Comparison of ENCODE assay signal across 10 cellular contexts in the genomic region with DNA sequence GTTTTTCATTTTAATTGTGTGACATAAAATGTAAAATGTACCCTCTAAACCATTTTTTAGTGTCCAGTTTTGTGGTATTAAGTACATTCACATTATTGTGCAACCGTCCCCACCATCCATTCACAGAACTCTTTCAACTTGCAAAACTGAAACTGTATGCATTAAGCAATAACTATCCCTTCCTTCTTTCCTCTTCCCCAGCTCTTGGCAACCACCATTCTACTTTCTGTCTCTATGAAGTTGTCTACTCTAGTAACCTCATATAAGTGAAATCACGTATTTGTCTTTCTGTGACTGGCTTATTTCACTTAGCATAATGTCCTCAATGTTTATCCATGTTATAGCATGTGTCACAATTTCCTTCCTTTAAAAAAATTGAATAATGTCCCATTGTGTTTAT.
DNase-seq lines count a peak whose midpoint lies in the region; ATAC-seq and TF ChIP-seq lines count a peak whose summit lies in the region.
"Had no signal": no experiment of that assay in that cellular context is flagged by ENCODE, and none has a peak within 500 bp of the region (broad histone marks: within the 10 kb centered on the region; RNA-seq: fewer than 3 reads in every experiment).

No MANE protein-coding gene starts in this region.

- peak overlapping the region in 7 of 11 experiments; percentile 9 to 76 (median 60); a peak in 13 of 22 replicates for H3K4me2 ChIP-seq in BLaER1 treated with 17β-estradiol and CSF1 and Interleukin-3, amounts not matched to agents 10 nM and 100 nM
- H3K4me2 ChIP-seq in mammary epithelial cell (ENCODE audit: insufficient read depth, low read depth, low read length): no peak overlapping the region

- H3K9ac ChIP-seq in BLaER1 treated with 17β-estradiol and CSF1 and Interleukin-3, amounts not matched to agents 10 nM and 100 nM: no peak overlapping the region
- H3K9ac ChIP-seq in mammary epithelial cell (ENCODE audit: insufficient read depth, low read length): no peak overlapping the region

- CTCF ChIA-PET in mammary epithelial cell (lab: Charles Lee; ENCODE audit: low non-redundant PET): no interaction called here

- peaks cover 0 to 19% (median 0%) of the 10 kb centered on the region in 11 experiments; a peak in 2 of 22 replicates for H3K9me3 ChIP-seq in BLaER1 treated with 17β-estradiol and CSF1 and Interleukin-3, amounts not matched to agents 10 nM and 100 nM (replicated peaks in 1 of 11)
- no peaks in the 10 kb centered on the region for H3K9me3 ChIP-seq in mammary epithelial cell (replicated peaks; ENCODE audit: insufficient read depth, low read length)

- no TSS peak for BruUV-seq in mammary epithelial cell (replicated peaks; lab: Mats Ljungman, UMichigan)

- H3K4me1 Mint-ChIP-seq in stimulated activated effector memory CD8-positive, alpha-beta T cell treated with anti-CD3 and anti-CD28 coated beads, Interleukin-12 subunit alpha, Interleukin-12 subunit beta, amount 100 ng/mL, for 72 hours: peaks cover 6% of the 10 kb centered on the region

- dilution Hi-C loops in mammary epithelial cell (cut with HindIII; ENCODE audit: low sequenced_read_pairs): no loop called here

- H3K36me3 ChIP-seq in BLaER1 treated with 17β-estradiol and CSF1 and Interleukin-3, amounts not matched to agents 10 nM and 100 nM: no peaks in the 10 kb centered on the region
- peaks cover 6% of the 10 kb centered on the region for H3K36me3 ChIP-seq in mammary epithelial cell (ENCODE audit: insufficient read depth, low read length)

- peaks cover 7% of the 10 kb centered on the region for H3K36me3 Mint-ChIP-seq in stimulated activated effector memory CD8-positive, alpha-beta T cell treated with anti-CD3 and anti-CD28 coated beads, Interleukin-12 subunit alpha, Interleukin-12 subunit beta, amount 100 ng/mL, for 72 hours

- in situ Hi-C loops in mammary epithelial cell (cut with MboI; ENCODE audit: low sequenced_read_pairs in 2 of 2): loop anchor here (10.0 to 25.0 kb wide), 2 partner anchors 491 to 503 kb away; no protein-coding TSS in a partner anchor

- peaks cover 99% of the 10 kb centered on the region for H3K79me2 ChIP-seq in mammary epithelial cell (ENCODE audit: insufficient read depth, low read length)

- no peaks in the 10 kb centered on the region for H3K9me3 Mint-ChIP-seq in stimulated activated effector memory CD8-positive, alpha-beta T cell treated with anti-CD3 and anti-CD28 coated beads, Interleukin-12 subunit alpha, Interleukin-12 subunit beta, amount 100 ng/mL, for 72 hours

- no peak overlapping the region for H3K4me3 ChIP-seq in BLaER1 treated with 17β-estradiol and CSF1 and Interleukin-3, amounts not matched to agents 10 nM and 100 nM
- H3K4me3 ChIP-seq in mammary epithelial cell (replicated peaks in 1 of 3; ENCODE audit: insufficient read depth in 1 of 3, low read depth in 2 of 3, low read length in 3 of 3): no peak overlapping the region
- H3K4me3 ChIP-seq: SK-N-MC had no signal

- peaks cover 0 to 27% (median 11%) of the 10 kb centered on the region in 10 experiments; a peak in 11 of 20 replicates for H3K4me1 ChIP-seq in BLaER1 treated with 17β-estradiol and CSF1 and Interleukin-3, amounts not matched to agents 10 nM and 100 nM
- H3K4me1 ChIP-seq in mammary epithelial cell (ENCODE audit: insufficient read depth, low read length): peaks cover 3% of the 10 kb centered on the region

- ATAC-seq in GM19463 (IDR thresholded peaks at IDR 0.05; ENCODE audit: unreplicated experiment) (peak; percentile 80), HG03432 (IDR thresholded peaks at IDR 0.05; ENCODE audit: unreplicated experiment) (peak; percentile 80), HG02840 (IDR thresholded peaks at IDR 0.05; ENCODE audit: low FRiP score, unreplicated experiment) (no peak)
- ATAC-seq in stimulated activated effector memory CD8-positive, alpha-beta T cell treated with anti-CD3 and anti-CD28 coated beads, Interleukin-12 subunit alpha, Interleukin-12 subunit beta, amount 100 ng/mL, for 72 hours: no peak

- no peaks in the 10 kb centered on the region for H4K20me1 ChIP-seq in BLaER1 treated with 17β-estradiol and CSF1 and Interleukin-3, amounts not matched to agents 10 nM and 100 nM
- peaks cover 3% of the 10 kb centered on the region for H4K20me1 ChIP-seq in mammary epithelial cell (ENCODE audit: insufficient read depth, low read length)

- H2AFZ ChIP-seq in mammary epithelial cell (ENCODE audit: low read depth, low read length): no peak overlapping the region

- TF ChIP-seq CTCF in mammary epithelial cell (conservative IDR thresholded peaks at IDR 0.05 in 1 of 2, IDR thresholded peaks at IDR 0.05 in 1 of 2; ENCODE audit: extremely low read depth in 1 of 2, insufficient read depth in 1 of 2, low read depth in 1 of 2, low read length in 2 of 2): no peak

- no peak overlapping the region for H3K4me3 Mint-ChIP-seq in stimulated activated effector memory CD8-positive, alpha-beta T cell treated with anti-CD3 and anti-CD28 coated beads, Interleukin-12 subunit alpha, Interleukin-12 subunit beta, amount 100 ng/mL, for 72 hours

- intact Hi-C loops in mammary epithelial cell (cut with micrococcal nuclease): no loop called here

- no peak overlapping the region for H3K27ac Mint-ChIP-seq in stimulated activated effector memory CD8-positive, alpha-beta T cell treated with anti-CD3 and anti-CD28 coated beads, Interleukin-12 subunit alpha, Interleukin-12 subunit beta, amount 100 ng/mL, for 72 hours

- DNase-seq in mammary epithelial cell (peak; percentile 27), islet precursor cell (no peak), NCI-H1930 (lab: John Stamatoyannopoulos, UW) (no peak)
- DNase-seq in stimulated activated effector memory CD8-positive, alpha-beta T cell treated with anti-CD3 and anti-CD28 coated beads, Interleukin-12 subunit alpha, Interleukin-12 subunit beta, amount 100 ng/mL, for 72 hours (ENCODE audit: low spot score in 2 of 2): no peak

- H3K27ac ChIP-seq in BLaER1 treated with 17β-estradiol and CSF1 and Interleukin-3, amounts not matched to agents 10 nM and 100 nM: peak overlapping the region in 4 of 11 experiments; percentile 49 to 73 (median 61); a peak in 9 of 22 replicates
- no peak overlapping the region for H3K27ac ChIP-seq in mammary epithelial cell (ENCODE audit: insufficient read depth, low read depth, low read length)
- H3K27ac ChIP-seq: C4-2B, SK-N-MC had no signal

- WGBS in mammary epithelial cell (ENCODE audit: low coverage, missing lambda C conversion rate): 100% methylated on average over 2 of the region's 2 CpGs

- no peaks in the 10 kb centered on the region for H3K27me3 ChIP-seq in BLaER1 treated with 17β-estradiol and CSF1 and Interleukin-3, amounts not matched to agents 10 nM and 100 nM
- no peaks in the 10 kb centered on the region for H3K27me3 ChIP-seq in mammary epithelial cell (ENCODE audit: insufficient read depth, low read length)

Comparison
In these comparisons a context has a peak if more than half of its experiments do, and no peak if none do; other contexts are left out.
1. ATAC-seq: peak in GM19463 (single experiment) and HG03432 (single experiment); none in stimulated activated effector memory CD8-positive, alpha-beta T cell treated with anti-CD3 and anti-CD28 coated beads, Interleukin-12 subunit alpha, Interleukin-12 subunit beta, amount 100 ng/mL, for 72 hours (single experiment) and HG02840 (single experiment).